ENCODE assay signal across 9 cellular contexts in genomic region chr4:8267077-8267476, GRCh38. TPM values are rescaled to one million over a fixed set of nuclear protein-coding genes. Genes with fewer than 3 reads are reported as not detected.
DNase-seq lines count a peak whose midpoint lies in the region; ATAC-seq and TF ChIP-seq lines count a peak whose summit lies in the region.
"Had no signal": no experiment of that assay in that cellular context is flagged by ENCODE, and none has a peak within 500 bp of the region (broad histone marks: within the 10 kb centered on the region; RNA-seq: fewer than 3 reads in every experiment).

No MANE protein-coding gene starts in this region.

- H3K4me1 Mint-ChIP-seq in endodermal cell (peaks cover 4% of the 10 kb centered on the region), natural killer cell (no peaks in the 10 kb centered on the region)

- peak; percentile 74 for TF ChIP-seq CTCF in RWPE1 (conservative IDR thresholded peaks at IDR 0.05; ENCODE audit: low read depth)
- peak; percentile 82 for TF ChIP-seq CTCF in endodermal cell (conservative IDR thresholded peaks at IDR 0.05)
- peak; percentile 20 for TF ChIP-seq CTCF in natural killer cell (IDR thresholded peaks at IDR 0.05)

- H3K36me3 ChIP-seq in endodermal cell (ENCODE audit: control insufficient read depth, insufficient read depth, low read length): no peaks in the 10 kb centered on the region

- H3K27ac Mint-ChIP-seq in endodermal cell: no peak overlapping the region
- H3K27ac Mint-ChIP-seq in natural killer cell: no peak overlapping the region

- no peaks in the 10 kb centered on the region for H3K4me1 ChIP-seq in endodermal cell (ENCODE audit: control insufficient read depth, insufficient read depth, low read length)

- 73 to 80% methylated on average over 13 of the region's 13 CpGs for WGBS in endodermal cell (ENCODE audit: insufficient coverage in 1 of 2, insufficient read length in 1 of 2), 2 experiments

- peaks cover 31% of the 10 kb centered on the region for H3K27me3 Mint-ChIP-seq in endodermal cell (ENCODE audit: insufficient read depth)
- H3K27me3 Mint-ChIP-seq in natural killer cell (ENCODE audit: low read depth in 2 of 2): peaks cover 23 to 25% of the 10 kb centered on the region in 2 donors

- DNase-seq in ELR (ENCODE audit: low read depth): peak; percentile 49
- DNase-seq in RWPE1 (ENCODE audit: low spot score): peak; percentile 50
- DNase-seq in endodermal cell: peak; percentile 90
- no peak for DNase-seq in natural killer cell
- no peak for DNase-seq in mesenteric fat pad (ENCODE audit: low spot score)

- H3K27me3 ChIP-seq in endodermal cell (ENCODE audit: control insufficient read depth, insufficient read depth, low read length, poor library complexity, severe bottlenecking): peaks cover 33% of the 10 kb centered on the region

- H3K4me3 Mint-ChIP-seq in endodermal cell: no peak overlapping the region
- H3K4me3 Mint-ChIP-seq in natural killer cell: no peak overlapping the region

- no peak overlapping the region for H3K4me3 ChIP-seq in endodermal cell (ENCODE audit: low read length)
- H3K4me3 ChIP-seq: skin epidermis had no signal

- H3K9me3 Mint-ChIP-seq in endodermal cell (no peaks in the 10 kb centered on the region), natural killer cell (no peaks in the 10 kb centered on the region)

- peak; percentile 40 for ATAC-seq in HG02642 (IDR thresholded peaks at IDR 0.05; ENCODE audit: poor library complexity, unreplicated experiment)
- peak in 1 of 3 donors; percentile 52 for ATAC-seq in natural killer cell
- ATAC-seq in GM19452 (IDR thresholded peaks at IDR 0.05; ENCODE audit: unreplicated experiment): no peak
- no peak for ATAC-seq in GM21528 (IDR thresholded peaks at IDR 0.05; ENCODE audit: low FRiP score, unreplicated experiment)

- intact Hi-C loops in natural killer cell (cut with micrococcal nuclease): no loop called here

- H3K9me3 ChIP-seq in endodermal cell (ENCODE audit: control insufficient read depth, low read length): no peaks in the 10 kb centered on the region

- H3K36me3 Mint-ChIP-seq in endodermal cell (ENCODE audit: low read depth) (no peaks in the 10 kb centered on the region), natural killer cell (no peaks in the 10 kb centered on the region)

- no peak overlapping the region for H3K9ac ChIP-seq in endodermal cell (ENCODE audit: extremely low read depth, low read length, poor library complexity, severe bottlenecking)

- no peak overlapping the region for H3K27ac ChIP-seq in RWPE1
- H3K27ac ChIP-seq in endodermal cell (ENCODE audit: low read depth, low read length): no peak overlapping the region

- CTCF ChIA-PET in RWPE1 (lab: Yijun Ruan, JAX): interaction anchor here (0.6 to 1.8 kb wide), 6 partner anchors 73 to 145 kb away, joined by 3 to 15 read pairs (median 4); no protein-coding TSS in a partner anchor

- POLR2A ChIA-PET in RWPE1 (lab: Yijun Ruan, JAX; ENCODE audit: low non-redundant PET): no interaction called here

RNA-seq across cellular contexts. Expression of gene HTRA3, which starts 2.5 kb away (rescaled TPM):
- total RNA-seq in endodermal cell: 1 to 10 TPM; 3.2 to 4.6 TPM
- polyA plus RNA-seq in endodermal cell (2013, experiment 1 of 2): 1.4 TPM
- 1.6 TPM for polyA plus RNA-seq in endodermal cell (2013, experiment 2 of 2)
- not detected for total RNA-seq in natural killer cell
- total RNA-seq in mesenteric fat pad: 58.5 TPM

Comparison
In these comparisons a context has a peak if more than half of its experiments do, and no peak if none do; other contexts are left out.
1. DNase-seq: peak in ELR (single experiment), RWPE1 (single experiment) and endodermal cell (single experiment); none in natural killer cell (single experiment) and mesenteric fat pad (single experiment).
2. CTCF ChIP-seq: peak in every context shown above with its lines; median percentile 82 in endodermal cell; 74 in RWPE1; 20 in natural killer cell.
3. RNA of gene HTRA3, which starts 2.5 kb away (total RNA-seq): 58.5 TPM in mesenteric fat pad (single experiment); 3.2 to 4.6 TPM in endodermal cell and not detected in natural killer cell; every median in the first group is over 10 times any median in the second.